Comparison of ENCODE assay signal across 13 cellular contexts in genomic region chr1:108636876-108637275, GRCh38. TPM values are rescaled to one million over a fixed set of nuclear protein-coding genes. Genes with fewer than 3 reads are reported as not detected.
DNase-seq lines count a peak whose midpoint lies in the region; ATAC-seq and TF ChIP-seq lines count a peak whose summit lies in the region.
"Had no signal": no experiment of that assay in that cellular context is flagged by ENCODE, and none has a peak within 500 bp of the region (broad histone marks: within the 10 kb centered on the region; RNA-seq: fewer than 3 reads in every experiment).

No MANE protein-coding gene starts in this region.

- no peaks in the 10 kb centered on the region for H4K20me1 ChIP-seq in GM23248 (ENCODE audit: insufficient read depth)
- H4K20me1 ChIP-seq in mammary epithelial cell (ENCODE audit: insufficient read depth, low read length) = no peaks in the 10 kb centered on the region

- no peaks in the 10 kb centered on the region for H3F3A ChIP-seq in GM23248 (ENCODE audit: insufficient read depth)

- H3K9me3 ChIP-seq in GM23248 (ENCODE audit: low read depth) = no peaks in the 10 kb centered on the region
- no peaks in the 10 kb centered on the region for H3K9me3 ChIP-seq in mammary epithelial cell (replicated peaks; ENCODE audit: insufficient read depth, low read length)
- no peaks in the 10 kb centered on the region for H3K9me3 ChIP-seq in gastrocnemius medialis

- intact Hi-C loops in mammary epithelial cell (cut with micrococcal nuclease) (no loop called here), gastrocnemius medialis (cut with DNase I; ENCODE audit: low total_unique reads) (no loop called here)

- ATAC-seq in foreskin keratinocyte = peak; percentile 84
- ATAC-seq in GM21515 (IDR thresholded peaks at IDR 0.05; ENCODE audit: unreplicated experiment) = no peak
- ATAC-seq in gastrocnemius medialis = no peak
- ATAC-seq: CD8-positive, alpha-beta T cell; K562 had no signal

- TF ChIP-seq CTCF in mammary epithelial cell (conservative IDR thresholded peaks at IDR 0.05 in 1 of 2, IDR thresholded peaks at IDR 0.05 in 1 of 2; ENCODE audit: extremely low read depth in 1 of 2, insufficient read depth in 1 of 2, low read depth in 1 of 2, low read length in 2 of 2) (no peak), foreskin keratinocyte (conservative IDR thresholded peaks at IDR 0.05) (no peak), gastrocnemius medialis (IDR thresholded peaks at IDR 0.05 in 4 of 5, conservative IDR thresholded peaks at IDR 0.05 in 1 of 5) (no peak)

- WGBS in GM23248 (ENCODE audit: low coverage in 1 of 2, low lambda C conversion rate in 2 of 2, missing lambda C conversion rate in 2 of 2), 2 experiments = 49 to 52% methylated on average over 2 of the region's 2 CpGs
- 5% methylated on average over 2 of the region's 2 CpGs for WGBS in mammary epithelial cell (ENCODE audit: low coverage, missing lambda C conversion rate)

- no peak overlapping the region for H2AFZ ChIP-seq in GM23248
- H2AFZ ChIP-seq in mammary epithelial cell (ENCODE audit: low read depth, low read length) = no peak overlapping the region

- H3K27me3 ChIP-seq in GM23248 (replicated peaks; ENCODE audit: insufficient read depth) (no peaks in the 10 kb centered on the region), mammary epithelial cell (ENCODE audit: insufficient read depth, low read length) (no peaks in the 10 kb centered on the region), foreskin keratinocyte (no peaks in the 10 kb centered on the region), gastrocnemius medialis (no peaks in the 10 kb centered on the region)

- H3K27ac ChIP-seq in GM23248 = no peak overlapping the region
- H3K27ac ChIP-seq in mammary epithelial cell (ENCODE audit: insufficient read depth, low read depth, low read length) = no peak overlapping the region
- H3K27ac ChIP-seq in foreskin keratinocyte = no peak overlapping the region
- no peak overlapping the region for H3K27ac ChIP-seq in gastrocnemius medialis

- CTCF ChIA-PET in mammary epithelial cell (lab: Charles Lee; ENCODE audit: low non-redundant PET) = no interaction called here

- no peak overlapping the region for H3K4me3 ChIP-seq in GM23248
- no peak overlapping the region for H3K4me3 ChIP-seq in mammary epithelial cell (replicated peaks in 1 of 3; ENCODE audit: insufficient read depth in 1 of 3, low read depth in 2 of 3, low read length in 3 of 3)
- H3K4me3 ChIP-seq in gastrocnemius medialis = no peak overlapping the region
- H3K4me3 ChIP-seq: K562 had no signal

- H3K36me3 ChIP-seq in GM23248 (ENCODE audit: low read depth) (no peaks in the 10 kb centered on the region), mammary epithelial cell (ENCODE audit: insufficient read depth, low read length) (no peaks in the 10 kb centered on the region), gastrocnemius medialis (no peaks in the 10 kb centered on the region)

- H3K9me2 ChIP-seq in GM23248 (ENCODE audit: insufficient read depth) = no peaks in the 10 kb centered on the region

- no peak overlapping the region for H3K9ac ChIP-seq in GM23248
- no peak overlapping the region for H3K9ac ChIP-seq in mammary epithelial cell (ENCODE audit: insufficient read depth, low read length)

- BruUV-seq in mammary epithelial cell (replicated peaks; lab: Mats Ljungman, UMichigan) = no TSS peak

- H3K4me1 ChIP-seq in GM23248 (ENCODE audit: insufficient read depth) (peaks cover 4% of the 10 kb centered on the region; the same call in 1 of the 2 replicates), mammary epithelial cell (ENCODE audit: insufficient read depth, low read length) (peaks cover 4% of the 10 kb centered on the region), foreskin keratinocyte (no peaks in the 10 kb centered on the region), gastrocnemius medialis (no peaks in the 10 kb centered on the region)

- DNase-seq in GM23248 = peak; percentile 71
- DNase-seq in RKO (ENCODE audit: low spot score) = peak; percentile 62
- peak; percentile 65 for DNase-seq in mammary epithelial cell
- DNase-seq in foreskin keratinocyte = peak in 1 of 2 donors; percentile 20
- DNase-seq in COLO829 (ENCODE audit: low spot score) = no peak
- no peak for DNase-seq in cerebellar nuclear complex (lab: John Stamatoyannopoulos, UW)
- no peak for DNase-seq in gastrocnemius medialis
- DNase-seq: CD8-positive, alpha-beta T cell; DMS53; GOT3; H9 had no signal

- in situ Hi-C loops in GM23248 (cut with MboI) (no loop called here), mammary epithelial cell (cut with MboI; ENCODE audit: low sequenced_read_pairs in 2 of 2) (loop anchor here in 1 of 2 donors (25.0 kb wide), 1 partner anchor 850 kb away; no protein-coding TSS in a partner anchor), gastrocnemius medialis (cut with MboI; ENCODE audit: low sequenced_read_pairs in 4 of 4) (loop anchor here in 1 of 4 donors (10.0 to 25.0 kb wide), 2 partner anchors 132 to 425 kb away; partner anchors contain the start of gene SLC25A24)

- H3K4me2 ChIP-seq in GM23248 (ENCODE audit: unreplicated experiment) (no peak overlapping the region), mammary epithelial cell (ENCODE audit: insufficient read depth, low read depth, low read length) (no peak overlapping the region)

- H3K79me2 ChIP-seq in GM23248 (ENCODE audit: insufficient read depth) (no peaks in the 10 kb centered on the region), mammary epithelial cell (ENCODE audit: insufficient read depth, low read length) (no peaks in the 10 kb centered on the region)

- dilution Hi-C loops in mammary epithelial cell (cut with HindIII; ENCODE audit: low sequenced_read_pairs) = no loop called here

- TF ChIP-seq POLR2A in gastrocnemius medialis (IDR thresholded peaks at IDR 0.05) = no peak

RNA-seq across cellular contexts. Expression of gene HENMT1, which starts 24.0 kb away (rescaled TPM):
- total RNA-seq in GM23248 (2014; rRNA removed; shearing (Covaris generic)) = 2.4 and 7.2 TPM in 2 replicates
- polyA plus RNA-seq in GM23248 (2016; fragmentation: Nextera tagmentation; extraction: Ambion mirVana) = 6.3 and 7.6 TPM in 2 replicates
- 1 to 10 TPM; 1.3 to 6.7 TPM for total RNA-seq in mammary epithelial cell
- polyA plus RNA-seq in mammary epithelial cell = 1.1 TPM
- polyA minus RNA-seq in mammary epithelial cell = not detected
- total RNA-seq in foreskin keratinocyte = 1.8 and 2.2 TPM in 2 replicates
- 1.7 and 1.9 TPM in 2 replicates for polyA plus RNA-seq in foreskin keratinocyte
- total RNA-seq in gastrocnemius medialis = 1 to 10 TPM in 3 of 4 donors, under 1 TPM in 1; 0.51 to 3.5 (median 1.8) TPM
- total RNA-seq: K562 had no signal
- polyA plus RNA-seq: K562 had no signal

RNA-seq across cellular contexts. Expression of gene PRPF38B, which starts 55.2 kb away (rescaled TPM):
- 9.7 and 10.9 TPM in 2 replicates for total RNA-seq in GM23248 (2014; rRNA removed; shearing (Covaris generic))
- polyA plus RNA-seq in GM23248 (2016; fragmentation: Nextera tagmentation; extraction: Ambion mirVana) (21.3 and 25.6 TPM in 2 replicates), mammary epithelial cell (20.6 TPM), foreskin keratinocyte (12.3 and 18.4 TPM in 2 replicates)
- total RNA-seq in mammary epithelial cell (10 to 100 TPM; 14.5 to 52.2 TPM), foreskin keratinocyte (27.0 and 33.4 TPM in 2 replicates), gastrocnemius medialis (10 to 100 TPM; 13.8 to 17.1 (median 15.7) TPM)
- 5.2 TPM for polyA minus RNA-seq in mammary epithelial cell

Comparison
In these comparisons a context has a peak if more than half of its experiments do, and no peak if none do; other contexts are left out.
1. DNase-seq: peak in GM23248 (single experiment), RKO (single experiment) and mammary epithelial cell (single experiment); none in COLO829 (single experiment), cerebellar nuclear complex (0 of 2) and gastrocnemius medialis (0 of 2).